Comparison of ENCODE assay signal across 8 cellular contexts in the genomic region with DNA sequence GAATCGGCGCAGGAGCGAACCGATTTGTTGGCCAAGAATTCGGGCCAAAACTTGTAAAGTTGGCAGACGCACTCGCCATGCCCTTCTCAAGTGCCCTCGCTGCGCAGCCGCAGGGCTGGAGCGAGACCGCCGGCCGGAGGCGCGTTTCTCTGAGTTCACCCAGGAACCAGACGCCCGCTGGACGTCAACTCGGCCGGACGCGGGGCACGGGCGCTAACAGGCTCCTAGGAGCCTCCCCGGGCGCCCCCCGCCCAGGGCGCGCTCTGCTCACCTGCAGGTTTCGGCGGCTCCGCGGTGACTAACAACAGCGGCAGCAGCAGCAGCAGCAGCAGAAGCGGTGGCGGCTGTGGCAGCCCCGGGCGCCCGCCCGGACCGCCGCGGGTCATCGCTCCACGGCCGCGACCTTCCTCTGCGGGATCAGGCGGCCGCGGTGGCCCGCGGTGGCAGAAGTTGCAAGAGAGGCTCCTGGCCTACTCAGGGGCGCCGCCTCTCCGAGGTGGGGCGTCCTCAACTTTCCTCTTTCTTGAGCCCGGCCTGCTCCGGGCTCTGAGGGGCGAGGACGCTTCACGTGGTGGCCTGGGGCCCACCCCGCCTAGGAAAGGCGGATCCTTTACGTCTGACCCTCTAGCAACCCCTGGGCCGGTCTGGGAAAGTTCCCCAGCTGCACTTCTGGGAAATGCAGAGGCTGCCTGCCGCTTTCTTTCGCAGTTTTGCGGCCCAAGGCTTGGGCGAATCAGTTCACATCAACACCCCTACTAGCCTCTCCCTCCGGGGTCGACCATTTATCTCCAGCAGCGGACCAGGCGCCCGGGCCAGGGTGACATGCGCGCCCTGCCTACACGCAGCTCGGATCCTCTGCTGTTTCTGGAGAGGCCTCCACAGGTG. TPM values are rescaled to one million over a fixed set of nuclear protein-coding genes. Genes with fewer than 3 reads are reported as not detected.
DNase-seq lines count a peak whose midpoint lies in the region; ATAC-seq and TF ChIP-seq lines count a peak whose summit lies in the region.

PLBD1 (minus strand) TSS at position 573 of the 885 bp plus-strand sequence; CDS start at position 386, 187 bp downstream.

- ATAC-seq in HG02759 (IDR thresholded peaks at IDR 0.05; ENCODE audit: unreplicated experiment) (peak; percentile 76), HG03095 (IDR thresholded peaks at IDR 0.05; ENCODE audit: unreplicated experiment) (no peak)
- peak; percentile 42 for ATAC-seq in activated CD8-positive, alpha-beta T cell treated with anti-CD3 and anti-CD28 coated beads for 36 hours

- POLR2A ChIA-PET in activated CD8-positive, alpha-beta T cell treated with anti-CD3 and anti-CD28 coated beads for 36 hours (lab: Charles Lee): interaction anchor here (1.0 kb wide), 1 partner anchor 15 kb away, joined by 3 read pairs; no protein-coding TSS in a partner anchor

- H3K36me3 ChIP-seq in neural cell (ENCODE audit: insufficient read depth, low read length): no peaks in the 10 kb centered on the region

- TF ChIP-seq CTCF in activated CD8-positive, alpha-beta T cell treated with anti-CD3 and anti-CD28 coated beads for 36 hours (IDR thresholded peaks at IDR 0.05): no peak
- TF ChIP-seq CTCF in neural cell (IDR thresholded peaks at IDR 0.05; ENCODE audit: poor library complexity, severe bottlenecking): no peak

- H3K9me2 ChIP-seq in neural cell (ENCODE audit: insufficient read depth, low read length): no peaks in the 10 kb centered on the region

- intact Hi-C loops in activated CD8-positive, alpha-beta T cell treated with anti-CD3 and anti-CD28 coated beads for 36 hours (cut with micrococcal nuclease): no loop called here

- no peaks in the 10 kb centered on the region for H3K9me3 Mint-ChIP-seq in activated CD8-positive, alpha-beta T cell treated with anti-CD3 and anti-CD28 coated beads for 36 hours

- H3K4me3 Mint-ChIP-seq in activated CD8-positive, alpha-beta T cell treated with anti-CD3 and anti-CD28 coated beads for 36 hours: peak within 1 kb of the TSS; percentile 31

- H3K9ac ChIP-seq in neural cell (ENCODE audit: low read length): no peak within 1 kb of the TSS

- H3K36me3 Mint-ChIP-seq in activated CD8-positive, alpha-beta T cell treated with anti-CD3 and anti-CD28 coated beads for 36 hours (ENCODE audit: low read depth): no peaks in the 10 kb centered on the region

- H3K4me1 Mint-ChIP-seq in activated CD8-positive, alpha-beta T cell treated with anti-CD3 and anti-CD28 coated beads for 36 hours (ENCODE audit: low read depth): peaks cover 6% of the 10 kb centered on the region

- no peaks in the 10 kb centered on the region for H3F3A ChIP-seq in neural cell (ENCODE audit: insufficient read depth, low read length, poor library complexity, severe bottlenecking)

- CTCF ChIA-PET in activated CD8-positive, alpha-beta T cell treated with anti-CD3 and anti-CD28 coated beads for 36 hours (lab: Charles Lee): no interaction called here

- H3K4me3 ChIP-seq in neural cell (ENCODE audit: low read length): peak within 1 kb of the TSS; percentile 57

- H3K27ac ChIP-seq in neural cell (ENCODE audit: low read length): no peak within 1 kb of the TSS

- H2AFZ ChIP-seq in neural cell (ENCODE audit: low read depth, low read length): no peak within 1 kb of the TSS

- H3K27me3 Mint-ChIP-seq in activated CD8-positive, alpha-beta T cell treated with anti-CD3 and anti-CD28 coated beads for 36 hours: peaks cover 30% of the 10 kb centered on the region

- no peak within 1 kb of the TSS for H3K27ac Mint-ChIP-seq in activated CD8-positive, alpha-beta T cell treated with anti-CD3 and anti-CD28 coated beads for 36 hours

- H3K27me3 ChIP-seq in neural cell (ENCODE audit: insufficient read depth, low read depth, low read length): peaks cover 8% of the 10 kb centered on the region

- H3K9me3 ChIP-seq in neural cell (ENCODE audit: low read length): no peaks in the 10 kb centered on the region

- H3K4me2 ChIP-seq in neural cell (ENCODE audit: low read length): no peak within 1 kb of the TSS

- no peaks in the 10 kb centered on the region for H3K79me2 ChIP-seq in neural cell (replicated peaks; ENCODE audit: insufficient read depth, low read length)

- TF ChIP-seq RAD21 in neural cell (conservative IDR thresholded peaks at IDR 0.05): no peak

- DNase-seq in NCI-H1417 (lab: John Stamatoyannopoulos, UW) (peak in 2 of 3 experiments; percentile 41 to 44), NCI-H1417 treated with DMSO at 0.1 percent for 48 hours (lab: John Stamatoyannopoulos, UW) (no peak), globus pallidus (ENCODE audit: low spot score) (peak; percentile 37), KG1 (lab: John Stamatoyannopoulos, UW) (no peak)
- peak; percentile 36 for DNase-seq in activated CD8-positive, alpha-beta T cell treated with anti-CD3 and anti-CD28 coated beads for 36 hours

- no peak for TF ChIP-seq EP300 in neural cell (conservative IDR thresholded peaks at IDR 0.05; ENCODE audit: poor library complexity, severe bottlenecking)

- no peaks in the 10 kb centered on the region for H4K20me1 ChIP-seq in neural cell (ENCODE audit: insufficient read depth)

TF ChIP-seq in neural cell, 6 proteins besides CTCF, POLR2A, EP300 and RAD21:
- no peak for TF ChIP-seq POLR2AphosphoS5 (IDR thresholded peaks at IDR 0.05)
- TF ChIP-seq, protein P1, sequence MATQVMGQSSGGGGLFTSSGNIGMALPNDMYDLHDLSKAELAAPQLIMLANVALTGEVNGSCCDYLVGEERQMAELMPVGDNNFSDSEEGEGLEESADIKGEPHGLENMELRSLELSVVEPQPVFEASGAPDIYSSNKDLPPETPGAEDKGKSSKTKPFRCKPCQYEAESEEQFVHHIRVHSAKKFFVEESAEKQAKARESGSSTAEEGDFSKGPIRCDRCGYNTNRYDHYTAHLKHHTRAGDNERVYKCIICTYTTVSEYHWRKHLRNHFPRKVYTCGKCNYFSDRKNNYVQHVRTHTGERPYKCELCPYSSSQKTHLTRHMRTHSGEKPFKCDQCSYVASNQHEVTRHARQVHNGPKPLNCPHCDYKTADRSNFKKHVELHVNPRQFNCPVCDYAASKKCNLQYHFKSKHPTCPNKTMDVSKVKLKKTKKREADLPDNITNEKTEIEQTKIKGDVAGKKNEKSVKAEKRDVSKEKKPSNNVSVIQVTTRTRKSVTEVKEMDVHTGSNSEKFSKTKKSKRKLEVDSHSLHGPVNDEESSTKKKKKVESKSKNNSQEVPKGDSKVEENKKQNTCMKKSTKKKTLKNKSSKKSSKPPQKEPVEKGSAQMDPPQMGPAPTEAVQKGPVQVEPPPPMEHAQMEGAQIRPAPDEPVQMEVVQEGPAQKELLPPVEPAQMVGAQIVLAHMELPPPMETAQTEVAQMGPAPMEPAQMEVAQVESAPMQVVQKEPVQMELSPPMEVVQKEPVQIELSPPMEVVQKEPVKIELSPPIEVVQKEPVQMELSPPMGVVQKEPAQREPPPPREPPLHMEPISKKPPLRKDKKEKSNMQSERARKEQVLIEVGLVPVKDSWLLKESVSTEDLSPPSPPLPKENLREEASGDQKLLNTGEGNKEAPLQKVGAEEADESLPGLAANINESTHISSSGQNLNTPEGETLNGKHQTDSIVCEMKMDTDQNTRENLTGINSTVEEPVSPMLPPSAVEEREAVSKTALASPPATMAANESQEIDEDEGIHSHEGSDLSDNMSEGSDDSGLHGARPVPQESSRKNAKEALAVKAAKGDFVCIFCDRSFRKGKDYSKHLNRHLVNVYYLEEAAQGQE (IDR thresholded peaks at IDR 0.05; ENCODE audit: borderline replicate concordance): no peak
- no peak for TF ChIP-seq MXI1 (conservative IDR thresholded peaks at IDR 0.05; ENCODE audit: poor library complexity, severe bottlenecking)
- TF ChIP-seq EZH2 (IDR thresholded peaks at IDR 0.05; ENCODE audit: borderline replicate concordance, insufficient read depth, low read length, poor library complexity, severe bottlenecking): no peak
- no peak for TF ChIP-seq TAF1 (IDR thresholded peaks at IDR 0.05; ENCODE audit: low read depth)
- no peak for TF ChIP-seq SMC3 (conservative IDR thresholded peaks at IDR 0.05; ENCODE audit: poor library complexity)

RNA-seq across cellular contexts. Expression of gene PLBD1, which starts in this region (rescaled TPM):
- under 1 TPM in 1 of 2 experiments, not detected in 1; 0.14 TPM for total RNA-seq in activated CD8-positive, alpha-beta T cell treated with anti-CD3 and anti-CD28 coated beads for 36 hours
- not detected in 2 replicates for polyA plus RNA-seq in neural cell
- polyA minus RNA-seq in neural cell: not detected in 2 replicates

Comparison
In these comparisons a context has a peak if more than half of its experiments do, and no peak if none do; other contexts are left out.
1. DNase-seq: peak in NCI-H1417 (2 of 3) and globus pallidus (single experiment); none in NCI-H1417 treated with DMSO at 0.1 percent for 48 hours (single experiment) and KG1 (single experiment).
2. Peak in DNase-seq and ATAC-seq in activated CD8-positive, alpha-beta T cell treated with anti-CD3 and anti-CD28 coated beads for 36 hours; RNA of the gene not detected or under 1 TPM.